In genomic region chr1:113811888-113812660, GRCh38 we compare ENCODE assay signal across 8 cellular contexts. TPM values are rescaled to one million over a fixed set of nuclear protein-coding genes. Genes with fewer than 3 reads are reported as not detected.
DNase-seq lines count a peak whose midpoint lies in the region; ATAC-seq and TF ChIP-seq lines count a peak whose summit lies in the region.

TSS of gene RSBN1 (minus strand) at chr1:113812476. CDS start at chr1:113812412, 64 bp downstream.

- intact Hi-C loops in breast epithelium (cut with DNase I; ENCODE audit: low total_unique reads): no loop called here

- H3K9me3 ChIP-seq in breast epithelium: no peaks in the 10 kb centered on the region
- no peaks in the 10 kb centered on the region for H3K9me3 ChIP-seq in iPS-18c (ENCODE audit: control insufficient read depth, insufficient read depth, low read length)

- in situ Hi-C loops in ACHN (cut with HindIII; ENCODE audit: low pct_ligation_motif_present, low pct_unique_long_range_greater_than_20kb, low sequenced_read_pairs): no loop called here

- peak within 1 kb of the TSS; percentile 89 for H3K27ac ChIP-seq in VCaP
- H3K27ac ChIP-seq in breast epithelium: peak within 1 kb of the TSS; percentile 93 to 96
- peak within 1 kb of the TSS; percentile 63 to 97 (median 93) for H3K27ac ChIP-seq in skin epidermis

- H3K27me3 ChIP-seq in breast epithelium: no peaks in the 10 kb centered on the region

- TF ChIP-seq CTCF in VCaP (conservative IDR thresholded peaks at IDR 0.05) (no peak), breast epithelium (IDR thresholded peaks at IDR 0.05) (peak in 1 of 3 donors; percentile 16)

- no peaks in the 10 kb centered on the region for H3K36me3 ChIP-seq in breast epithelium

- H3K4me3 ChIP-seq in breast epithelium (peak within 1 kb of the TSS; percentile 72 to 86 (median 84)), iPS-18c (ENCODE audit: insufficient read depth, low read depth, low read length) (peak within 1 kb of the TSS; percentile 96), skin epidermis (peak within 1 kb of the TSS; percentile 57 to 97 (median 85))

- H3K4me1 ChIP-seq in breast epithelium: no peaks in the 10 kb centered on the region

- ATAC-seq in GM18870 (IDR thresholded peaks at IDR 0.05; ENCODE audit: unreplicated experiment) (peak; percentile 93), HG03135 (IDR thresholded peaks at IDR 0.05; ENCODE audit: unreplicated experiment) (peak; percentile 94)

- peak; percentile 84 for TF ChIP-seq POLR2A in breast epithelium (IDR thresholded peaks at IDR 0.05)

- DNase-seq in ACHN (peak; percentile 97), NCI-H2196 treated with DMSO at 0.1 percent for 48 hours (lab: John Stamatoyannopoulos, UW; ENCODE audit: unreplicated experiment) (peak; percentile 97), breast epithelium (ENCODE audit: low spot score in 2 of 2) (peak; percentile 98 to 99)

RNA-seq across cellular contexts. Expression of gene RSBN1, which starts in this region (rescaled TPM):
- 10 to 100 TPM; 25.1 to 41.3 (median 28.2) TPM for total RNA-seq in breast epithelium

Comparison
In these comparisons a context has a peak if more than half of its experiments do, and no peak if none do; other contexts are left out.
1. Peak in every context shown above with its lines: DNase-seq, ATAC-seq, H3K4me3 ChIP-seq and H3K27ac ChIP-seq.